ENCODE assay signal across 23 cellular contexts in genomic region chr7:106201176-106201575, GRCh38.
DNase-seq lines count a peak whose midpoint lies in the region; ATAC-seq and TF ChIP-seq lines count a peak whose summit lies in the region.
"Had no signal": no experiment of that assay in that cellular context is flagged by ENCODE, and none has a peak within 500 bp of the region (broad histone marks: within the 10 kb centered on the region; RNA-seq: fewer than 3 reads in every experiment).

No MANE protein-coding gene starts in this region.

- H3K27ac ChIP-seq in HCT116 (ENCODE audit: low read depth, low read length) (no peak overlapping the region), endodermal cell (ENCODE audit: low read depth, low read length) (no peak overlapping the region), right lobe of liver (peak overlapping the region in 2 of 3 donors; percentile 42 to 51), smooth muscle cell (ENCODE audit: low read depth) (no peak overlapping the region)
- H3K27ac ChIP-seq: HL-60, PC-9, SJCRH30 had no signal

- no peak for DNase-seq in HCT116 (ENCODE audit: low read depth, low spot score)
- DNase-seq in endodermal cell: no peak
- DNase-seq in right lobe of liver: no peak
- no peak for DNase-seq in smooth muscle cell (lab: John Stamatoyannopoulos, UW; ENCODE audit: unreplicated experiment)
- no peak for DNase-seq in CD1c-positive myeloid dendritic cell (ENCODE audit: extremely low spot score)
- DNase-seq in NCI-H526 treated with DMSO at 0.1 percent for 48 hours (lab: John Stamatoyannopoulos, UW): no peak
- DNase-seq in activated CD8-positive, alpha-beta T cell treated with anti-CD3 and anti-CD28 coated beads, Interleukin-2, amount 10 ng/mL, durations not matched to agents 7 days and 5 days: no peak
- DNase-seq: BE2C, Calu3, HCEC 1CT, MV-4-11, NCI-H1105 treated with DMSO at 0.1 percent for 48 hours, NCI-H146, NCI-H1930, NCI-H2107, NCI-H524, NCI-H774, PC-9, SJCRH30 had no signal

- no peaks in the 10 kb centered on the region for H3K36me3 Mint-ChIP-seq in endodermal cell (ENCODE audit: low read depth)
- no peaks in the 10 kb centered on the region for H3K36me3 Mint-ChIP-seq in activated CD8-positive, alpha-beta T cell treated with anti-CD3 and anti-CD28 coated beads, Interleukin-2, amount 10 ng/mL, durations not matched to agents 7 days and 5 days (ENCODE audit: low read depth)
- H3K36me3 Mint-ChIP-seq: CD14-positive monocyte had no signal

- H4K20me1 ChIP-seq in HCT116 (ENCODE audit: insufficient read depth) (no peaks in the 10 kb centered on the region), smooth muscle cell (ENCODE audit: low read depth) (no peaks in the 10 kb centered on the region)

- H3K4me2 ChIP-seq in HCT116 (ENCODE audit: low read length) (no peak overlapping the region), smooth muscle cell (no peak overlapping the region)
- H3K4me2 ChIP-seq: GM23338, PC-9 had no signal

- TF ChIP-seq RAD21 in HCT116 (IDR thresholded peaks at IDR 0.05; ENCODE audit: low read depth): no peak

- POLR2A ChIA-PET in HCT116 (lab: Charles Lee): no interaction called here
- POLR2A ChIA-PET in activated CD8-positive, alpha-beta T cell treated with anti-CD3 and anti-CD28 coated beads, Interleukin-2, amount 10 ng/mL, durations not matched to agents 7 days and 5 days (lab: Charles Lee): no interaction called here

- H3K79me2 ChIP-seq in HCT116 (ENCODE audit: insufficient read depth, low read length): no peaks in the 10 kb centered on the region
- no peaks in the 10 kb centered on the region for H3K79me2 ChIP-seq in smooth muscle cell (ENCODE audit: low read depth)

- no TSS peak for BruUV-seq in HCT116 (replicated peaks; lab: Mats Ljungman, UMichigan)

- RAD21 ChIA-PET in HCT116 (lab: Charles Lee; ENCODE audit: low non-redundant PET in 1 of 2, low total read pairs in 2 of 2, uncharacterized antibody in 2 of 2, unreplicated experiment in 2 of 2): no interaction called here

- H3K4me1 ChIP-seq in HCT116 (ENCODE audit: control insufficient read depth in 1 of 2, insufficient read depth in 2 of 2, low read length in 2 of 2): peaks cover 0 to 6% of the 10 kb centered on the region in 2 experiments; a peak in 2 of 4 replicates
- H3K4me1 ChIP-seq in endodermal cell (ENCODE audit: control insufficient read depth, insufficient read depth, low read length): no peaks in the 10 kb centered on the region
- peaks cover 0 to 56% (median 15%) of the 10 kb centered on the region in 4 donors for H3K4me1 ChIP-seq in right lobe of liver
- no peaks in the 10 kb centered on the region for H3K4me1 ChIP-seq in smooth muscle cell (ENCODE audit: low read depth)
- H3K4me1 ChIP-seq: BE2C had no signal

- H2AFZ ChIP-seq in HCT116 (ENCODE audit: low read depth, low read length, poor library complexity, severe bottlenecking) (no peak overlapping the region), smooth muscle cell (ENCODE audit: low read depth) (peak overlapping the region; percentile 3)
- H2AFZ ChIP-seq: GM23338, PC-9 had no signal

- CTCF ChIA-PET in HCT116 (lab: Charles Lee): no interaction called here
- CTCF ChIA-PET in activated CD8-positive, alpha-beta T cell treated with anti-CD3 and anti-CD28 coated beads, Interleukin-2, amount 10 ng/mL, durations not matched to agents 7 days and 5 days (lab: Charles Lee): no interaction called here

- intact Hi-C loops in HCT116 (cut with micrococcal nuclease): no loop called here
- intact Hi-C loops in right lobe of liver (cut with DNase I): no loop called here

- H3K4me3 ChIP-seq in HCT116 (replicated peaks in 1 of 2; ENCODE audit: low read depth in 1 of 2, low read length in 2 of 2) (no peak overlapping the region), endodermal cell (ENCODE audit: low read length) (no peak overlapping the region), right lobe of liver (no peak overlapping the region), smooth muscle cell (no peak overlapping the region)
- H3K4me3 ChIP-seq: GM23338, PC-9, SJCRH30 had no signal

- no peaks in the 10 kb centered on the region for H3K27me3 ChIP-seq in HCT116 (ENCODE audit: insufficient read depth, low read length)
- no peaks in the 10 kb centered on the region for H3K27me3 ChIP-seq in endodermal cell (ENCODE audit: control insufficient read depth, insufficient read depth, low read length, poor library complexity, severe bottlenecking)
- H3K27me3 ChIP-seq in right lobe of liver: no peaks in the 10 kb centered on the region
- H3K27me3 ChIP-seq in smooth muscle cell (ENCODE audit: low read depth): no peaks in the 10 kb centered on the region

- H3K36me3 ChIP-seq in HCT116 (ENCODE audit: control insufficient read depth in 1 of 2, insufficient read depth in 2 of 2, low read length in 2 of 2) (no peaks in the 10 kb centered on the region), endodermal cell (ENCODE audit: control insufficient read depth, insufficient read depth, low read length) (no peaks in the 10 kb centered on the region), right lobe of liver (no peaks in the 10 kb centered on the region), smooth muscle cell (ENCODE audit: low read depth) (no peaks in the 10 kb centered on the region)
- H3K36me3 ChIP-seq: BE2C, SJCRH30 had no signal

- H3K27ac Mint-ChIP-seq in endodermal cell: no peak overlapping the region
- no peak overlapping the region for H3K27ac Mint-ChIP-seq in activated CD8-positive, alpha-beta T cell treated with anti-CD3 and anti-CD28 coated beads, Interleukin-2, amount 10 ng/mL, durations not matched to agents 7 days and 5 days
- H3K27ac Mint-ChIP-seq: CD14-positive monocyte, GM23338 had no signal

- H3K9me2 ChIP-seq in HCT116 (ENCODE audit: insufficient read depth): no peaks in the 10 kb centered on the region

- ATAC-seq in HCT116: 0 out of 2 replicates have a peak, but pooled peaks have one; percentile 49
- no peak for ATAC-seq in right lobe of liver
- ATAC-seq in activated CD8-positive, alpha-beta T cell treated with anti-CD3 and anti-CD28 coated beads, Interleukin-2, amount 10 ng/mL, durations not matched to agents 7 days and 5 days: no peak
- ATAC-seq: GM23338, Right ventricle myocardium inferior had no signal

- H3K9me3 Mint-ChIP-seq in endodermal cell: no peaks in the 10 kb centered on the region
- no peaks in the 10 kb centered on the region for H3K9me3 Mint-ChIP-seq in activated CD8-positive, alpha-beta T cell treated with anti-CD3 and anti-CD28 coated beads, Interleukin-2, amount 10 ng/mL, durations not matched to agents 7 days and 5 days (ENCODE audit: insufficient read depth)
- H3K9me3 Mint-ChIP-seq: CD14-positive monocyte, GM23338 had no signal

- no peak for TF ChIP-seq CTCF in HCT116 (IDR thresholded peaks at IDR 0.05 in 2 of 3, conservative IDR thresholded peaks at IDR 0.05 in 1 of 3; ENCODE audit: borderline replicate concordance in 1 of 3, insufficient read depth in 1 of 3, low read depth in 2 of 3, low read length in 2 of 3)
- peak; percentile 34 for TF ChIP-seq CTCF in endodermal cell (conservative IDR thresholded peaks at IDR 0.05)
- TF ChIP-seq CTCF in right lobe of liver (IDR thresholded peaks at IDR 0.05): no peak
- TF ChIP-seq CTCF in smooth muscle cell (IDR thresholded peaks at IDR 0.05; ENCODE audit: borderline replicate concordance, insufficient read depth, poor library complexity, severe bottlenecking): no peak

- no peak overlapping the region for H3K4me3 Mint-ChIP-seq in endodermal cell
- H3K4me3 Mint-ChIP-seq in activated CD8-positive, alpha-beta T cell treated with anti-CD3 and anti-CD28 coated beads, Interleukin-2, amount 10 ng/mL, durations not matched to agents 7 days and 5 days: no peak overlapping the region
- H3K4me3 Mint-ChIP-seq: CD14-positive monocyte, GM23338 had no signal

- H3K27me3 Mint-ChIP-seq in endodermal cell (ENCODE audit: insufficient read depth): no peaks in the 10 kb centered on the region
- H3K27me3 Mint-ChIP-seq in activated CD8-positive, alpha-beta T cell treated with anti-CD3 and anti-CD28 coated beads, Interleukin-2, amount 10 ng/mL, durations not matched to agents 7 days and 5 days (ENCODE audit: low read depth): peaks cover 12% of the 10 kb centered on the region

- H3K9me3 ChIP-seq in HCT116 (ENCODE audit: control insufficient read depth in 1 of 2, insufficient read depth in 1 of 2, low read depth in 1 of 2, low read length in 2 of 2): no peaks in the 10 kb centered on the region
- no peaks in the 10 kb centered on the region for H3K9me3 ChIP-seq in endodermal cell (ENCODE audit: control insufficient read depth, low read length)
- H3K9me3 ChIP-seq in right lobe of liver: no peaks in the 10 kb centered on the region
- no peaks in the 10 kb centered on the region for H3K9me3 ChIP-seq in smooth muscle cell (replicated peaks; ENCODE audit: low read depth)
- H3K9me3 ChIP-seq: BE2C, SJCRH30 had no signal

- WGBS in endodermal cell (ENCODE audit: insufficient coverage in 1 of 2, insufficient read length in 1 of 2), 2 experiments: 95 to 96% methylated on average over 3 of the region's 3 CpGs
- WGBS in right lobe of liver (ENCODE audit: insufficient coverage, low coverage, low lambda C conversion rate, missing lambda C conversion rate): 48% methylated on average over 3 of the region's 3 CpGs
- 60% methylated on average over 3 of the region's 3 CpGs for WGBS in smooth muscle cell (ENCODE audit: low lambda C conversion rate)

- TF ChIP-seq POLR2A in HCT116 (IDR thresholded peaks at IDR 0.05; ENCODE audit: borderline replicate concordance, extremely low read depth, insufficient read depth, insufficient read length) (no peak), right lobe of liver (IDR thresholded peaks at IDR 0.05) (no peak)

- H3F3A ChIP-seq in smooth muscle cell (ENCODE audit: low read depth): no peaks in the 10 kb centered on the region

- no peak overlapping the region for H3K9ac ChIP-seq in HCT116 (ENCODE audit: low read length)
- no peak overlapping the region for H3K9ac ChIP-seq in endodermal cell (ENCODE audit: extremely low read depth, low read length, poor library complexity, severe bottlenecking)
- no peak overlapping the region for H3K9ac ChIP-seq in smooth muscle cell (ENCODE audit: low read depth)

- no peaks in the 10 kb centered on the region for H3K4me1 Mint-ChIP-seq in endodermal cell
- peaks cover 4% of the 10 kb centered on the region for H3K4me1 Mint-ChIP-seq in activated CD8-positive, alpha-beta T cell treated with anti-CD3 and anti-CD28 coated beads, Interleukin-2, amount 10 ng/mL, durations not matched to agents 7 days and 5 days (ENCODE audit: low read depth)
- H3K4me1 Mint-ChIP-seq: GM23338 had no signal

TF ChIP-seq in HCT116, 20 proteins besides CTCF, POLR2A, EP300 and RAD21 (continues in another document):
- TF ChIP-seq ZFX (IDR thresholded peaks at IDR 0.05) (no peak), JUND (IDR thresholded peaks at IDR 0.05) (no peak), EGR1 (IDR thresholded peaks at IDR 0.05; ENCODE audit: low read depth) (no peak)

Comparison
In these comparisons a context has a peak if more than half of its experiments do, and no peak if none do; other contexts are left out.
1. H3K27ac ChIP-seq: peak in right lobe of liver (2 of 3); none in HCT116 (single experiment), endodermal cell (single experiment) and smooth muscle cell (single experiment).